20 cellular contexts compared by ENCODE assay signal in genomic region chr4:182768821-182769220, GRCh38.
DNase-seq lines count a peak whose midpoint lies in the region; ATAC-seq, FAIRE-seq and TF ChIP-seq lines count a peak whose summit lies in the region.
"Had no signal": no experiment of that assay in that cellular context is flagged by ENCODE, and none has a peak within 500 bp of the region (broad histone marks: within the 10 kb centered on the region; RNA-seq: fewer than 3 reads in every experiment).

No MANE protein-coding gene starts in this region.

- 83 to 88% (median 86%) methylated on average over 5 of the region's 5 CpGs for WGBS in adrenal gland, 4 donors

- peaks cover 16% of the 10 kb centered on the region for H3K4me1 Mint-ChIP-seq in endothelial cell (ENCODE audit: unreplicated experiment)
- H3K4me1 Mint-ChIP-seq: B cell had no signal

- H3K4me1 ChIP-seq in HAP-1 (peaks cover 8% of the 10 kb centered on the region), adrenal gland (replicated peaks in 1 of 2) (no peaks in the 10 kb centered on the region)

- TF ChIP-seq CTCF in endothelial cell (IDR thresholded peaks at IDR 0.05; ENCODE audit: unreplicated experiment) (no peak), adrenal gland (IDR thresholded peaks at IDR 0.05) (no peak)

- H3K27me3 ChIP-seq in HAP-1 (ENCODE audit: low read depth) (no peaks in the 10 kb centered on the region), adrenal gland (no peaks in the 10 kb centered on the region)

- no peak for FAIRE-seq in RCC 7860 (lab: Jason Lieb, UNC)
- FAIRE-seq: D721Med had no signal

- H3K27ac ChIP-seq in adrenal gland = no peak overlapping the region

- no peaks in the 10 kb centered on the region for H3K9me3 ChIP-seq in HAP-1
- no peaks in the 10 kb centered on the region for H3K9me3 ChIP-seq in adrenal gland (replicated peaks in 1 of 3)

- peak overlapping the region; percentile 1 for H3K27ac Mint-ChIP-seq in endothelial cell (ENCODE audit: unreplicated experiment)
- H3K27ac Mint-ChIP-seq: B cell; CD8-positive, alpha-beta T cell had no signal

- H3K36me3 ChIP-seq in HAP-1 (replicated peaks) (no peaks in the 10 kb centered on the region), adrenal gland (replicated peaks in 1 of 2) (no peaks in the 10 kb centered on the region)

- no peaks in the 10 kb centered on the region for H3K36me3 Mint-ChIP-seq in endothelial cell (ENCODE audit: low read depth, unreplicated experiment)
- H3K36me3 Mint-ChIP-seq: CD8-positive, alpha-beta T cell had no signal

- no peak for ATAC-seq in GM21526 (IDR thresholded peaks at IDR 0.05; ENCODE audit: low FRiP score, unreplicated experiment)
- ATAC-seq: CD8-positive, alpha-beta T cell; HCT116; SK-N-SH treated with all-trans-retinoic acid at 6 μM for 48 hours had no signal

- peak; percentile 50 to 72 for DNase-seq in HAP-1 (ENCODE audit: low spot score in 2 of 2)
- peak; percentile 3 for DNase-seq in T1000 (lab: John Stamatoyannopoulos, UW)
- DNase-seq in endothelial cell (ENCODE audit: low spot score) = no peak
- DNase-seq in skeletal muscle cell (ENCODE audit: low read depth) = peak; percentile 28
- no peak for DNase-seq in RCC 7860 (ENCODE audit: low spot score)
- no peak for DNase-seq in LoVo (ENCODE audit: low spot score)
- DNase-seq in adrenal gland = no peak
- DNase-seq: ACHN; CD8-positive, alpha-beta T cell; DND-41; NCI-H1048; NCI-H2107; NCI-H226; NCI-H526; OCI-M1 had no signal

- intact Hi-C loops in adrenal gland (cut with DNase I) = no loop called here

- no peak for TF ChIP-seq POLR2A in adrenal gland (IDR thresholded peaks at IDR 0.05)

- no peaks in the 10 kb centered on the region for H3K9me3 Mint-ChIP-seq in endothelial cell (ENCODE audit: unreplicated experiment)
- H3K9me3 Mint-ChIP-seq: CD8-positive, alpha-beta T cell had no signal

- H3K4me3 ChIP-seq in HAP-1 = no peak overlapping the region
- H3K4me3 ChIP-seq in skeletal muscle cell (ENCODE audit: low read depth, low read length) = no peak overlapping the region
- no peak overlapping the region for H3K4me3 ChIP-seq in adrenal gland

- H3K4me3 Mint-ChIP-seq in endothelial cell (ENCODE audit: unreplicated experiment) = no peak overlapping the region
- H3K4me3 Mint-ChIP-seq: B cell; CD8-positive, alpha-beta T cell had no signal

- peaks cover 3% of the 10 kb centered on the region for H3K27me3 Mint-ChIP-seq in endothelial cell (ENCODE audit: unreplicated experiment)
- H3K27me3 Mint-ChIP-seq: B cell had no signal

- in situ Hi-C loops in HAP-1 (cut with MboI; ENCODE audit: low sequenced_read_pairs) = no loop called here

Comparison
In these comparisons a context has a peak if more than half of its experiments do, and no peak if none do; other contexts are left out.
1. DNase-seq: peak in HAP-1 (2 of 2), T1000 (single experiment) and skeletal muscle cell (single experiment); none in endothelial cell (single experiment), RCC 7860 (single experiment), LoVo (single experiment) and adrenal gland (0 of 7).